In the genomic region with DNA sequence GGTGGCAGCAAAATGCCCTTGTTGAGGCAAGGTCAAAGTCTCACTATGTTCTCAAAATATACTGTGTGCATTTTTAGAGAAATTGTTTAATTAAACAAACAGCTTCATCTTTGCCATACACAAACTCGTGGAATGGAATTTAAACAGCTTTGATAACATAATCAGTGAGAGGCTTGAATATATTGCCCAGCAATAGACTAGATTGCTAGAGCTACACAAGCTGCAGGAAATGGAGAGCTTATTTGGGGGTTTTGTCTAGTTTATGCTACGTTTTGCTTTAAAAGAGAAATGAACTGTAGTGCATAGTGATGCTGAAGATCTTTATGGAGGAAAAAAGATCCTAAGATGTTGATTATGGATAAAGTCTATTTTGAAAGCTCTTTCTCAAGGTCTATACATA, we compare ENCODE assay signal across 11 cellular contexts.
DNase-seq lines count a peak whose midpoint lies in the region; ATAC-seq and TF ChIP-seq lines count a peak whose summit lies in the region.
"Had no signal": no experiment of that assay in that cellular context is flagged by ENCODE, and none has a peak within 500 bp of the region (broad histone marks: within the 10 kb centered on the region; RNA-seq: fewer than 3 reads in every experiment).

No MANE protein-coding gene starts in this region.

- H3K27ac ChIP-seq in RWPE2 (ENCODE audit: poor library complexity, severe bottlenecking) (peak overlapping the region; percentile 97), foreskin keratinocyte (peak overlapping the region; percentile 33), stomach (peak overlapping the region in 3 of 5 donors; percentile 2 to 22 (median 5)), left ventricle myocardium inferior (replicated peaks) (no peak overlapping the region)
- H3K27ac ChIP-seq: upper lobe of right lung had no signal

- peaks cover 3% of the 10 kb centered on the region for H3K9me3 Mint-ChIP-seq in activated T-cell treated with anti-CD3 and anti-CD28 coated beads, Interleukin-2, amount 50 U/mL, for 4 hours
- no peaks in the 10 kb centered on the region for H3K9me3 Mint-ChIP-seq in type B pancreatic cell

- no peaks in the 10 kb centered on the region for H3K27me3 ChIP-seq in RWPE2 (ENCODE audit: insufficient read depth, poor library complexity, severe bottlenecking)
- H3K27me3 ChIP-seq in foreskin keratinocyte, result no peaks in the 10 kb centered on the region
- no peaks in the 10 kb centered on the region for H3K27me3 ChIP-seq in stomach
- H3K27me3 ChIP-seq in left ventricle myocardium inferior (ENCODE audit: low read depth), result no peaks in the 10 kb centered on the region
- H3K27me3 ChIP-seq in HAP-1 (ENCODE audit: low read depth), result no peaks in the 10 kb centered on the region
- H3K27me3 ChIP-seq: upper lobe of right lung had no signal

- peaks cover 68% of the 10 kb centered on the region for H3K4me1 ChIP-seq in RWPE2 (ENCODE audit: insufficient read depth, poor library complexity, severe bottlenecking)
- H3K4me1 ChIP-seq in foreskin keratinocyte, result peaks cover 54% of the 10 kb centered on the region
- peaks cover 7 to 27% (median 15%) of the 10 kb centered on the region in 4 donors for H3K4me1 ChIP-seq in stomach
- peaks cover 15% of the 10 kb centered on the region for H3K4me1 ChIP-seq in left ventricle myocardium inferior
- H3K4me1 ChIP-seq in HAP-1, result peaks cover 2% of the 10 kb centered on the region; the same call in 1 of the 2 replicates
- H3K4me1 ChIP-seq: upper lobe of right lung had no signal

- TF ChIP-seq CTCF in RWPE2 (IDR thresholded peaks at IDR 0.05; ENCODE audit: poor library complexity, severe bottlenecking) (no peak), foreskin keratinocyte (conservative IDR thresholded peaks at IDR 0.05) (no peak), stomach (IDR thresholded peaks at IDR 0.05) (no peak), left ventricle myocardium inferior (IDR thresholded peaks at IDR 0.05; ENCODE audit: borderline replicate concordance) (no peak), type B pancreatic cell (conservative IDR thresholded peaks at IDR 0.05) (no peak)

- H3K4me3 ChIP-seq in RWPE2 (ENCODE audit: severe bottlenecking), result no peak overlapping the region
- no peak overlapping the region for H3K4me3 ChIP-seq in stomach
- no peak overlapping the region for H3K4me3 ChIP-seq in left ventricle myocardium inferior
- H3K4me3 ChIP-seq in HAP-1, result no peak overlapping the region
- H3K4me3 ChIP-seq: upper lobe of right lung had no signal

- peak overlapping the region; percentile 17 for H3K4me3 Mint-ChIP-seq in activated T-cell treated with anti-CD3 and anti-CD28 coated beads, Interleukin-2, amount 50 U/mL, for 4 hours
- no peak overlapping the region for H3K4me3 Mint-ChIP-seq in type B pancreatic cell

- DNase-seq in activated T-cell treated with anti-CD3 and anti-CD28 coated beads, Interleukin-2, amount 50 U/mL, for 4 hours, result no peak
- no peak for DNase-seq in activated T-cell treated with anti-CD3 and anti-CD28 coated beads for 4 hours
- DNase-seq in RWPE2 (ENCODE audit: low spot score), result no peak
- no peak for DNase-seq in foreskin keratinocyte
- DNase-seq in stomach, result no peak
- DNase-seq in left ventricle myocardium inferior, result no peak
- no peak for DNase-seq in HAP-1 (ENCODE audit: low spot score in 2 of 2)
- DNase-seq in type B pancreatic cell (ENCODE audit: extremely low spot score, unreplicated experiment), result no peak
- DNase-seq: hypothalamus, NCI-H524 treated with DMSO at 0.1 percent for 48 hours, upper lobe of right lung had no signal

- H3K36me3 ChIP-seq in RWPE2 (ENCODE audit: low read depth) (no peaks in the 10 kb centered on the region), stomach (no peaks in the 10 kb centered on the region), left ventricle myocardium inferior (no peaks in the 10 kb centered on the region), HAP-1 (replicated peaks) (no peaks in the 10 kb centered on the region; the same call in 1 of the 2 replicates)
- H3K36me3 ChIP-seq: upper lobe of right lung had no signal

- 3 to 19% (median 11%) methylated on average over 2 of the region's 2 CpGs for WGBS in stomach, 5 donors

- peaks cover 83% of the 10 kb centered on the region for H3K4me1 Mint-ChIP-seq in activated T-cell treated with anti-CD3 and anti-CD28 coated beads, Interleukin-2, amount 50 U/mL, for 4 hours (ENCODE audit: low read depth)
- no peaks in the 10 kb centered on the region for H3K4me1 Mint-ChIP-seq in type B pancreatic cell (ENCODE audit: unreplicated experiment)

- peak in 1 of 2 donors; percentile 15 for ATAC-seq in activated T-cell treated with anti-CD3 and anti-CD28 coated beads, Interleukin-2, amount 50 U/mL, for 4 hours
- no peak for ATAC-seq in RWPE2 (ENCODE audit: low read depth)
- ATAC-seq in foreskin keratinocyte, result no peak

- no peaks in the 10 kb centered on the region for H3K9me3 ChIP-seq in RWPE2 (ENCODE audit: severe bottlenecking)
- H3K9me3 ChIP-seq in stomach, result no peaks in the 10 kb centered on the region
- no peaks in the 10 kb centered on the region for H3K9me3 ChIP-seq in left ventricle myocardium inferior (replicated peaks)
- no peaks in the 10 kb centered on the region for H3K9me3 ChIP-seq in HAP-1
- H3K9me3 ChIP-seq: upper lobe of right lung had no signal

- no peak for TF ChIP-seq EP300 in stomach (IDR thresholded peaks at IDR 0.05)

- H3K36me3 Mint-ChIP-seq in activated T-cell treated with anti-CD3 and anti-CD28 coated beads, Interleukin-2, amount 50 U/mL, for 4 hours (ENCODE audit: insufficient read depth), result no peaks in the 10 kb centered on the region
- no peaks in the 10 kb centered on the region for H3K36me3 Mint-ChIP-seq in type B pancreatic cell

- no peak overlapping the region for H3K27ac Mint-ChIP-seq in type B pancreatic cell

- in situ Hi-C loops in HAP-1 (cut with MboI; ENCODE audit: low sequenced_read_pairs), result no loop called here

- no peaks in the 10 kb centered on the region for H3K27me3 Mint-ChIP-seq in activated T-cell treated with anti-CD3 and anti-CD28 coated beads, Interleukin-2, amount 50 U/mL, for 4 hours (ENCODE audit: low read depth)
- no peaks in the 10 kb centered on the region for H3K27me3 Mint-ChIP-seq in type B pancreatic cell

- intact Hi-C loops in stomach (cut with DNase I; ENCODE audit: low total_unique reads), result no loop called here
- intact Hi-C loops in left ventricle myocardium inferior (cut with micrococcal nuclease), result no loop called here

- TF ChIP-seq POLR2A in stomach (IDR thresholded peaks at IDR 0.05), result no peak
